Comparison of ENCODE assay signal across 2 cellular contexts in the genomic region with DNA sequence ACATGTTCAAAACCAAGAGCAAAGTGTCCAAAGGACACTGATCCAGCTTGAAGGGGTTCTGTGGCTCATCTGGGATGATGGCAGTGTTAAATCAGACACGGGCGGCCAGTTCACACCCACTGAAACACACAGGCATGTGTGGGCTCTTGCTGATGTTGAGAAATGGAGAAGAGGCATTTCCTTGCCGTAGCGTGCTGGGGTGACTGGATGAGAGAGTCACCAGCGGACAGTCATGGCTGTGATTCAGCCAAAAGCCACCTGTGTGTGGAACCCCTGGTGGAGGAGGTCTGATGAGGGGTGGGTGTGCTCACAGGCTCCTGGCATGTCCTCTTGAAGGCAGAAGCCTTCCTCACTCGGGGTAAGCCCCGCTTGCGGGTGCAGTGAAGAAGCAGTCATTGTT.
TF ChIP-seq lines count a peak whose summit lies in the region.

No MANE protein-coding gene starts in this region.

TF ChIP-seq in SK-N-SH, 30 proteins besides CTCF, POLR2A, EP300 and RAD21:
- TF ChIP-seq, protein P1, sequence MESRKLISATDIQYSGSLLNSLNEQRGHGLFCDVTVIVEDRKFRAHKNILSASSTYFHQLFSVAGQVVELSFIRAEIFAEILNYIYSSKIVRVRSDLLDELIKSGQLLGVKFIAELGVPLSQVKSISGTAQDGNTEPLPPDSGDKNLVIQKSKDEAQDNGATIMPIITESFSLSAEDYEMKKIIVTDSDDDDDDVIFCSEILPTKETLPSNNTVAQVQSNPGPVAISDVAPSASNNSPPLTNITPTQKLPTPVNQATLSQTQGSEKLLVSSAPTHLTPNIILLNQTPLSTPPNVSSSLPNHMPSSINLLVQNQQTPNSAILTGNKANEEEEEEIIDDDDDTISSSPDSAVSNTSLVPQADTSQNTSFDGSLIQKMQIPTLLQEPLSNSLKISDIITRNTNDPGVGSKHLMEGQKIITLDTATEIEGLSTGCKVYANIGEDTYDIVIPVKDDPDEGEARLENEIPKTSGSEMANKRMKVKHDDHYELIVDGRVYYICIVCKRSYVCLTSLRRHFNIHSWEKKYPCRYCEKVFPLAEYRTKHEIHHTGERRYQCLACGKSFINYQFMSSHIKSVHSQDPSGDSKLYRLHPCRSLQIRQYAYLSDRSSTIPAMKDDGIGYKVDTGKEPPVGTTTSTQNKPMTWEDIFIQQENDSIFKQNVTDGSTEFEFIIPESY (IDR thresholded peaks at IDR 0.05; ENCODE audit: borderline replicate concordance, low read depth), result no peak
- no peak for TF ChIP-seq MXI1 (IDR thresholded peaks at IDR 0.05; ENCODE audit: low read depth, low read length)
- no peak for TF ChIP-seq SIN3A (IDR thresholded peaks at IDR 0.05; ENCODE audit: borderline replicate concordance, low read depth, low read length)
- no peak for TF ChIP-seq NFIC (IDR thresholded peaks at IDR 0.05; ENCODE audit: borderline replicate concordance)
- TF ChIP-seq, protein P2, sequence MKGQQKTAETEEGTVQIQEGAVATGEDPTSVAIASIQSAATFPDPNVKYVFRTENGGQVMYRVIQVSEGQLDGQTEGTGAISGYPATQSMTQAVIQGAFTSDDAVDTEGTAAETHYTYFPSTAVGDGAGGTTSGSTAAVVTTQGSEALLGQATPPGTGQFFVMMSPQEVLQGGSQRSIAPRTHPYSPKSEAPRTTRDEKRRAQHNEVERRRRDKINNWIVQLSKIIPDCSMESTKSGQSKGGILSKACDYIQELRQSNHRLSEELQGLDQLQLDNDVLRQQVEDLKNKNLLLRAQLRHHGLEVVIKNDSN (IDR thresholded peaks at IDR 0.05; ENCODE audit: borderline replicate concordance, low read depth), result no peak
- TF ChIP-seq NRF1 (IDR thresholded peaks at IDR 0.05; ENCODE audit: low read depth, low read length), result no peak
- TF ChIP-seq, protein P3, sequence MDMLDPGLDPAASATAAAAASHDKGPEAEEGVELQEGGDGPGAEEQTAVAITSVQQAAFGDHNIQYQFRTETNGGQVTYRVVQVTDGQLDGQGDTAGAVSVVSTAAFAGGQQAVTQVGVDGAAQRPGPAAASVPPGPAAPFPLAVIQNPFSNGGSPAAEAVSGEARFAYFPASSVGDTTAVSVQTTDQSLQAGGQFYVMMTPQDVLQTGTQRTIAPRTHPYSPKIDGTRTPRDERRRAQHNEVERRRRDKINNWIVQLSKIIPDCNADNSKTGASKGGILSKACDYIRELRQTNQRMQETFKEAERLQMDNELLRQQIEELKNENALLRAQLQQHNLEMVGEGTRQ (IDR thresholded peaks at IDR 0.05; ENCODE audit: borderline replicate concordance, low read depth, low read length), result no peak
- no peak for TF ChIP-seq CHD2 (IDR thresholded peaks at IDR 0.05; ENCODE audit: low read length, partially characterized antibody)
- no peak for TF ChIP-seq YY1 (IDR thresholded peaks at IDR 0.05; ENCODE audit: low read depth)
- no peak for TF ChIP-seq FOXJ3 (CRISPR knock-in tag; IDR thresholded peaks at IDR 0.05)
- no peak for TF ChIP-seq TEAD4 (IDR thresholded peaks at IDR 0.05; ENCODE audit: borderline replicate concordance, insufficient read depth)
- no peak for TF ChIP-seq SMC3 (IDR thresholded peaks at IDR 0.05; ENCODE audit: low read depth, low read length)
- TF ChIP-seq RXRA (IDR thresholded peaks at IDR 0.05; ENCODE audit: borderline replicate concordance, low read depth), result no peak

TF ChIP-seq in SK-N-SH treated with all-trans-retinoic acid at 6 μM for 48 hours, 23 proteins besides CTCF, POLR2A, EP300 and RAD21 (continued from another document):
- TF ChIP-seq ZFP30 (CRISPR knock-in tag; IDR thresholded peaks at IDR 0.05) (no peak), ZNF70 (CRISPR knock-in tag; IDR thresholded peaks at IDR 0.05) (no peak), ARNTL (CRISPR knock-in tag; IDR thresholded peaks at IDR 0.05; ENCODE audit: borderline replicate concordance, low read depth) (no peak), ZNF565 (CRISPR knock-in tag; conservative IDR thresholded peaks at IDR 0.05; ENCODE audit: low read depth) (no peak), PPARA (CRISPR knock-in tag; IDR thresholded peaks at IDR 0.05; ENCODE audit: borderline replicate concordance) (no peak), GLIS3 (CRISPR knock-in tag; IDR thresholded peaks at IDR 0.05) (no peak), TCF4 (CRISPR knock-in tag; IDR thresholded peaks at IDR 0.05; ENCODE audit: borderline replicate concordance) (no peak), ZFP3 (CRISPR knock-in tag; IDR thresholded peaks at IDR 0.05) (no peak)
- TF ChIP-seq, protein P4, sequence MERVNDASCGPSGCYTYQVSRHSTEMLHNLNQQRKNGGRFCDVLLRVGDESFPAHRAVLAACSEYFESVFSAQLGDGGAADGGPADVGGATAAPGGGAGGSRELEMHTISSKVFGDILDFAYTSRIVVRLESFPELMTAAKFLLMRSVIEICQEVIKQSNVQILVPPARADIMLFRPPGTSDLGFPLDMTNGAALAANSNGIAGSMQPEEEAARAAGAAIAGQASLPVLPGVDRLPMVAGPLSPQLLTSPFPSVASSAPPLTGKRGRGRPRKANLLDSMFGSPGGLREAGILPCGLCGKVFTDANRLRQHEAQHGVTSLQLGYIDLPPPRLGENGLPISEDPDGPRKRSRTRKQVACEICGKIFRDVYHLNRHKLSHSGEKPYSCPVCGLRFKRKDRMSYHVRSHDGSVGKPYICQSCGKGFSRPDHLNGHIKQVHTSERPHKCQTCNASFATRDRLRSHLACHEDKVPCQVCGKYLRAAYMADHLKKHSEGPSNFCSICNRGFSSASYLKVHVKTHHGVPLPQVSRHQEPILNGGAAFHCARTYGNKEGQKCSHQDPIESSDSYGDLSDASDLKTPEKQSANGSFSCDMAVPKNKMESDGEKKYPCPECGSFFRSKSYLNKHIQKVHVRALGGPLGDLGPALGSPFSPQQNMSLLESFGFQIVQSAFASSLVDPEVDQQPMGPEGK (CRISPR knock-in tag; IDR thresholded peaks at IDR 0.05; ENCODE audit: borderline replicate concordance), result no peak
- TF ChIP-seq, protein P5, sequence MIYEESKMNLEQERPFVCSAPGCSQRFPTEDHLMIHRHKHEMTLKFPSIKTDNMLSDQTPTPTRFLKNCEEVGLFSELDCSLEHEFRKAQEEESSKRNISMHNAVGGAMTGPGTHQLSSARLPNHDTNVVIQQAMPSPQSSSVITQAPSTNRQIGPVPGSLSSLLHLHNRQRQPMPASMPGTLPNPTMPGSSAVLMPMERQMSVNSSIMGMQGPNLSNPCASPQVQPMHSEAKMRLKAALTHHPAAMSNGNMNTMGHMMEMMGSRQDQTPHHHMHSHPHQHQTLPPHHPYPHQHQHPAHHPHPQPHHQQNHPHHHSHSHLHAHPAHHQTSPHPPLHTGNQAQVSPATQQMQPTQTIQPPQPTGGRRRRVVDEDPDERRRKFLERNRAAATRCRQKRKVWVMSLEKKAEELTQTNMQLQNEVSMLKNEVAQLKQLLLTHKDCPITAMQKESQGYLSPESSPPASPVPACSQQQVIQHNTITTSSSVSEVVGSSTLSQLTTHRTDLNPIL (CRISPR knock-in tag; IDR thresholded peaks at IDR 0.05; ENCODE audit: low read depth), result no peak
